In the genomic region with DNA sequence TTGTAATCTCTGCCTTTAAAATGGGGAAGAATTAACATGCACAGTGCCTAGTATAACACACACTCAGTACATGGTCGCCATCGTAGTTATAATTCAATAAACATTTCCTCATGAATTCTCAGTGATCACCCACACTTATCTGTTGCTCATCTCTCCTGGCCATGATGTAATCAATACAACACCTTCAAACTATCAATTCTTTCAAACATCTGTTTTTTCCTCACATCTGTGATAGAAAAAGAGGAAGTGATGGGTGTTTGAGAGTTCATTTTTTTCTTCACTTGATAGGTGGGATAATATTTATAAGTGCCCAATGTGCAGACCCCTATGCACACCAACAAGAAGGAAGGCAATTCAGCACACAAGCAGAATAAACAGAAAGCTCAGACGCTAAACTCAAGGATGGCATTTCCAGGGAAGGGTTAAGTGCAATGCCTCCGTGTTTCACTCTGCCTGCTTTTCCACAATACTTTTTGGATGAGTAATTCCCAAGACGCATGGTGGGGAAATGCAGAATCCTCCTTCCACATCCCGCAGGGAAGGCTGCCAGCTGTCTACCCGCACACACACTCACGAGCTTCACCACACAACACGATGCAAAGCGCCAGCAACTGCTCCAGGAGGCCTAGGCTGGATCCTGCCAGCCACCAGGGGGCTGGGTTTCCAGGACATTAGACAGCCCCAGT, we compare ENCODE assay signal across 7 cellular contexts.
DNase-seq lines count a peak whose midpoint lies in the region; ATAC-seq and TF ChIP-seq lines count a peak whose summit lies in the region.

No MANE protein-coding gene starts in this region.

- peaks cover 10 to 12% of the 10 kb centered on the region in 2 experiments for H3K4me1 Mint-ChIP-seq in H9

- no peak overlapping the region for H2AK5ac ChIP-seq in H9 (ENCODE audit: insufficient read length, low read length)

- H2AFZ ChIP-seq in H9 (ENCODE audit: low read length), result no peak overlapping the region

- H3K4me3 ChIP-seq in fibroblast of villous mesenchyme (ENCODE audit: low read depth, low read length), result no peak overlapping the region

- intact Hi-C loops in posterior vena cava (cut with DNase I), result loop anchor here in 1 of 2 donors (10.0 kb wide), 1 partner anchor 746 kb away; no protein-coding TSS in a partner anchor

- H3K9ac ChIP-seq in H9 (ENCODE audit: extremely low read depth, insufficient read length, low read length), result no peak overlapping the region

- H3K4me2 ChIP-seq in H9 (ENCODE audit: insufficient read depth, insufficient read length, low read length), result no peak overlapping the region

- no peaks in the 10 kb centered on the region for H4K20me1 ChIP-seq in H9 (ENCODE audit: control insufficient read depth, insufficient read depth, insufficient read length)

- H3K79me1 ChIP-seq in H9 (ENCODE audit: insufficient read depth, low read depth, low read length, poor library complexity, severe bottlenecking), result no peaks in the 10 kb centered on the region

- no peak overlapping the region for H3T11ph ChIP-seq in H9 (ENCODE audit: low read length)

- H4K91ac ChIP-seq in H9 (ENCODE audit: insufficient read length, low read depth, low read length), result no peak overlapping the region

- no peaks in the 10 kb centered on the region for H3K4me1 ChIP-seq in H9 (ENCODE audit: insufficient read depth, low read length)

- no CpG with 5 or more reads among the region's 10 CpGs for WGBS in H9 (ENCODE audit: extremely low coverage, insufficient read length, low lambda C conversion rate)

- H3K23ac ChIP-seq in H9 (ENCODE audit: insufficient read length, low read depth, low read length), result no peak overlapping the region

- H2BK20ac ChIP-seq in H9 (ENCODE audit: low read depth, low read length, poor library complexity, severe bottlenecking), result no peak overlapping the region

- ATAC-seq in GM21717 (IDR thresholded peaks at IDR 0.05; ENCODE audit: unreplicated experiment), result no peak

- no peak overlapping the region for H3K18ac ChIP-seq in H9 (ENCODE audit: insufficient read length, low read depth, low read length)

- H3K36me3 Mint-ChIP-seq in H9 (ENCODE audit: insufficient read depth in 1 of 3, low read depth in 3 of 3), result no peaks in the 10 kb centered on the region; a peak in 1 of 7 replicates

- no peak overlapping the region for H3K14ac ChIP-seq in H9 (ENCODE audit: insufficient read depth, low read length)

- no peak overlapping the region for H3K27ac ChIP-seq in H9 (ENCODE audit: insufficient read length, low read depth, low read length)

- no peaks in the 10 kb centered on the region; a peak in 2 of 5 replicates for H3K9me3 Mint-ChIP-seq in H9

- no peak overlapping the region for H2BK12ac ChIP-seq in H9 (ENCODE audit: insufficient read length, low read depth, low read length)

- peak; percentile 62 for TF ChIP-seq CTCF in H9 (conservative IDR thresholded peaks at IDR 0.05)
- peak; percentile 79 for TF ChIP-seq CTCF in fibroblast of villous mesenchyme (IDR thresholded peaks at IDR 0.05; ENCODE audit: insufficient read depth, low read depth, low read length)

- H4K8ac ChIP-seq in H9 (replicated peaks; ENCODE audit: insufficient read length, low read depth, low read length), result no peak overlapping the region

- no peaks in the 10 kb centered on the region for H3K23me2 ChIP-seq in H9 (ENCODE audit: insufficient read length, low read depth, low read length, poor library complexity, severe bottlenecking)

- H2BK120ac ChIP-seq in H9 (ENCODE audit: low read depth, low read length, poor library complexity, severe bottlenecking), result no peak overlapping the region

- no peak overlapping the region for H2BK5ac ChIP-seq in H9 (ENCODE audit: insufficient read length, low read length)

- H3K9me3 ChIP-seq in H9 (ENCODE audit: control insufficient read depth, low read depth, low read length), result no peaks in the 10 kb centered on the region

- no peak overlapping the region; a peak in 1 of 7 replicates for H3K27ac Mint-ChIP-seq in H9

- H3K4ac ChIP-seq in H9 (ENCODE audit: low read depth, low read length), result no peak overlapping the region

- no peaks in the 10 kb centered on the region for H3K79me2 ChIP-seq in H9 (ENCODE audit: insufficient read depth, low read length)

- no peak overlapping the region for H3K56ac ChIP-seq in H9 (ENCODE audit: insufficient read length, low read depth, low read length)

- no peaks in the 10 kb centered on the region; the same call in 1 of the 2 replicates for H3K27me3 Mint-ChIP-seq in H9 (ENCODE audit: low read depth)

- no peak overlapping the region for H3K4me3 Mint-ChIP-seq in H9

- H2BK15ac ChIP-seq in H9 (ENCODE audit: low read depth, low read length), result no peak overlapping the region

- no peaks in the 10 kb centered on the region for H3K27me3 ChIP-seq in H9 (ENCODE audit: insufficient read depth, low read length)

- no peak for DNase-seq in H9
- peak; percentile 48 for DNase-seq in SK-N-DZ (ENCODE audit: low spot score)
- peak; percentile 100 for DNase-seq in fibroblast of villous mesenchyme (ENCODE audit: low read depth)
- peak; percentile 94 for DNase-seq in posterior vena cava (ENCODE audit: low spot score)
- no peak for DNase-seq in activated CD4-positive, alpha-beta T cell treated with anti-CD3 and anti-CD28 coated beads, Interleukin-2, amount 50 U/mL, for 48 hours
- DNase-seq in HuH-7 (ENCODE audit: low spot score), result no peak

- no peak overlapping the region for H4K5ac ChIP-seq in H9 (ENCODE audit: insufficient read length, low read depth, low read length)

Comparison
In these comparisons a context has a peak if more than half of its experiments do, and no peak if none do; other contexts are left out.
1. DNase-seq: peak in SK-N-DZ (single experiment), fibroblast of villous mesenchyme (single experiment) and posterior vena cava (single experiment); none in H9 (single experiment), activated CD4-positive, alpha-beta T cell treated with anti-CD3 and anti-CD28 coated beads, Interleukin-2, amount 50 U/mL, for 48 hours (0 of 2) and HuH-7 (single experiment).